In genomic region chr15:34793901-34794300, GRCh38 we compare ENCODE assay signal across 2 cellular contexts.
TF ChIP-seq lines count a peak whose summit lies in the region.

No MANE protein-coding gene starts in this region.

TF ChIP-seq in GM23338, 12 proteins besides CTCF, POLR2A, EP300 and RAD21:
- TF ChIP-seq REST (IDR thresholded peaks at IDR 0.05; ENCODE audit: unreplicated experiment) (no peak), ETS1 (IDR thresholded peaks at IDR 0.05) (no peak), ZNF114 (CRISPR knock-in tag; IDR thresholded peaks at IDR 0.05) (no peak), ZNF331 (CRISPR knock-in tag; IDR thresholded peaks at IDR 0.05; ENCODE audit: low read depth) (no peak), EZH2 (IDR thresholded peaks at IDR 0.05; ENCODE audit: low read depth, unreplicated experiment) (no peak), NANOG (IDR thresholded peaks at IDR 0.05; ENCODE audit: borderline replicate concordance) (no peak), EZH2phosphoT487 (IDR thresholded peaks at IDR 0.05; ENCODE audit: unreplicated experiment) (no peak), POLR2AphosphoS5 (IDR thresholded peaks at IDR 0.05; ENCODE audit: low read depth) (no peak), ZNF462 (CRISPR knock-in tag; IDR thresholded peaks at IDR 0.05) (no peak), CREB1 (CRISPR knock-in tag; IDR thresholded peaks at IDR 0.05; ENCODE audit: low read depth) (no peak), STAT1 (IDR thresholded peaks at IDR 0.05; ENCODE audit: unreplicated experiment) (no peak), JUNB (IDR thresholded peaks at IDR 0.05; ENCODE audit: unreplicated experiment) (no peak)

TF ChIP-seq in K562, 482 proteins besides CTCF, POLR2A, EP300 and RAD21:
- TF ChIP-seq ZNF511 (CRISPR knock-in tag; IDR thresholded peaks at IDR 0.05), result no peak
- TF ChIP-seq GABPB2 (CRISPR knock-in tag; conservative IDR thresholded peaks at IDR 0.05), result no peak
- TF ChIP-seq FOXP4 (CRISPR knock-in tag; IDR thresholded peaks at IDR 0.05; ENCODE audit: borderline replicate concordance), result no peak
- no peak for TF ChIP-seq ASH1L (IDR thresholded peaks at IDR 0.05; ENCODE audit: borderline replicate concordance, low read depth, partially characterized antibody)
- TF ChIP-seq MYC (IDR thresholded peaks at IDR 0.05; ENCODE audit: low read depth, low read length), result no peak
- TF ChIP-seq MYC (CRISPR knock-in tag; IDR thresholded peaks at IDR 0.05; ENCODE audit: borderline replicate concordance, low read depth), result no peak
- no peak for TF ChIP-seq ETV1 (tag; conservative IDR thresholded peaks at IDR 0.05; ENCODE audit: low read depth)
- TF ChIP-seq NCOR1 (IDR thresholded peaks at IDR 0.05), result no peak
- no peak for TF ChIP-seq ZNF133 (CRISPR knock-in tag; IDR thresholded peaks at IDR 0.05)
- no peak for TF ChIP-seq ZNF140 (CRISPR knock-in tag; IDR thresholded peaks at IDR 0.05)
- TF ChIP-seq CBX3 (IDR thresholded peaks at IDR 0.05; ENCODE audit: borderline replicate concordance in 1 of 2, low read length in 2 of 2), result no peak
- no peak for TF ChIP-seq E2F4 (CRISPR knock-in tag; IDR thresholded peaks at IDR 0.05; ENCODE audit: low read depth)
- TF ChIP-seq L3MBTL2 (IDR thresholded peaks at IDR 0.05), result no peak
- no peak for TF ChIP-seq ZMIZ1 (IDR thresholded peaks at IDR 0.05; ENCODE audit: low read depth in 2 of 2, low read length in 2 of 2)
- TF ChIP-seq ERF (CRISPR knock-in tag; IDR thresholded peaks at IDR 0.05), result no peak
- TF ChIP-seq ZFP36 (IDR thresholded peaks at IDR 0.05; ENCODE audit: low read depth, low read length, partially characterized antibody), result no peak
- TF ChIP-seq POU5F1 (IDR thresholded peaks at IDR 0.05; ENCODE audit: borderline replicate concordance, low read depth, low read length, partially characterized antibody), result no peak
- no peak for TF ChIP-seq ID3 (CRISPR knock-in tag; IDR thresholded peaks at IDR 0.05)
- no peak for TF ChIP-seq ID3 (tag; IDR thresholded peaks at IDR 0.05)
- TF ChIP-seq HBP1 (CRISPR knock-in tag; IDR thresholded peaks at IDR 0.05), result no peak
TF ChIP-seq in K562: peak in this region for 0.
